Comparison of ENCODE assay signal across 8 cellular contexts in the genomic region with DNA sequence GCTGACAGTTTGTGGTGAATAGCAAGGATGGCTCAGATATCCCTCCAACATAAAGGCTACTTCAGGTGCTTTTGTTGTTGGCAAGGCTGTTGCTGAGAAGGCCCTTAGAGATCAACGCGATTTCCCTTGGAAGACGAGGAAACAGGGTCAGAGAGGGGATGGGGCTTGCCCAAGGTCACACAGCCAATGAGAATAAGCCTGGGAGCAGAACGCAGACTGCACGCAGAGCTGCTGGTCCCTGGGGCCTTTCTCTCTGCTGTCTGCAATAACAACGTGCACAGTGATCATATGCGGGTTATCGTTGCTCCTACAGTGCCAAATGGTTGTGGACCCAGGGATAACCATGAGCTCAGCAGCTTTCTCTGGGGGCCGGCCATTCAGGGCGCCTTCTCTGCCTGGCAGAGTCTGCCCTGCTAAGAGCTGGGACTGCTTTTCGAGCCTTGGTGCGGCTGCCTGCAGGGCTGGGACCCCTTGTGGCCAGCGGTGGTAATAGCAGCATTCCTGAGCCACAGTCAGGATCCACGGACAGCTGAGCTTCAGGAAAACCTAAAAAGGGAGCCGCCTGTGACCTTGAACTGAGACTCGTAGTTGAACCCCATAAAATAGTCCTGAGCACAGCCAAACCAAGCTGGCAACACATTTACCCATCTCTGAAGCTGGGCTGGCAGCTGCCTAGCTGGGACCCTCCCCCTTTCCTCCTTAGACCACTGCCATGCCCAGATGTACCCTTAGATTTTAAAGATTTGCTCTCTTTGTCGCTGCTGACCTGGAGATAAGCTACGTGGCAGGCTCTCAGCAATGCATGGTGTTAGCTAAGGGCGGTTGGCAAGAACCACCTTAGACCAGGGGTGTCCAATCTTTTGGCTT.
DNase-seq lines count a peak whose midpoint lies in the region; ATAC-seq and TF ChIP-seq lines count a peak whose summit lies in the region.

No MANE protein-coding gene starts in this region.

- TF ChIP-seq POLR2A in NB4 (IDR thresholded peaks at IDR 0.05; ENCODE audit: extremely low read depth, insufficient read length), result no peak

- TF ChIP-seq CTCF in NB4 (IDR thresholded peaks at IDR 0.05; ENCODE audit: low read depth, low read length) (peak; percentile 84), WI38 (IDR thresholded peaks at IDR 0.05; ENCODE audit: low read depth, low read length) (peak; percentile 93)

- H3K4me3 ChIP-seq in NB4 (ENCODE audit: low read depth, low read length) (no peak overlapping the region), WI38 (ENCODE audit: low read depth, low read length) (no peak overlapping the region)

- no peak for ATAC-seq in HG02763 (IDR thresholded peaks at IDR 0.05; ENCODE audit: unreplicated experiment)

- peak; percentile 19 to 67 for DNase-seq in NCI-H446 (lab: John Stamatoyannopoulos, UW)
- no peak for DNase-seq in NCI-H446 treated with DMSO at 0.1 percent for 48 hours (lab: John Stamatoyannopoulos, UW)
- peak; percentile 52 for DNase-seq in NB4 (ENCODE audit: low read depth)
- DNase-seq in central memory CD4-positive, alpha-beta T cell, result peak; percentile 49
- peak; percentile 92 for DNase-seq in islet precursor cell
- DNase-seq in stimulated activated CD4-positive, alpha-beta T cell treated with anti-CD3 and anti-CD28 coated beads, Interleukin-1b, Interleukin-23, amount 100 ng/mL, for 1 hour (ENCODE audit: low read depth in 2 of 2), result peak; percentile 27 to 30
